Comparison of ENCODE assay signal across 11 cellular contexts in genomic region chr16:67483150-67483549, GRCh38. TPM values are rescaled to one million over a fixed set of nuclear protein-coding genes. Genes with fewer than 3 reads are reported as not detected.
DNase-seq lines count a peak whose midpoint lies in the region; ATAC-seq, FAIRE-seq and TF ChIP-seq lines count a peak whose summit lies in the region.
"Had no signal": no experiment of that assay in that cellular context is flagged by ENCODE, and none has a peak within 500 bp of the region (broad histone marks: within the 10 kb centered on the region; RNA-seq: fewer than 3 reads in every experiment).

A gene with protein sequence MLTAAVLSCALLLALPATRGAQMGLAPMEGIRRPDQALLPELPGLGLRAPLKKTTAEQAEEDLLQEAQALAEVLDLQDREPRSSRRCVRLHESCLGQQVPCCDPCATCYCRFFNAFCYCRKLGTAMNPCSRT (minus strand): TSS chr16:67483547. CDS start chr16:67483398, 149 bp downstream.

- H3K36me3 ChIP-seq in breast epithelium (no peaks in the 10 kb centered on the region), tibial artery (peaks cover 0 to 10% (median 0%) of the 10 kb centered on the region in 3 donors)

- ATAC-seq in A549 (no peak), HG03196 (IDR thresholded peaks at IDR 0.05; ENCODE audit: unreplicated experiment) (no peak), HG02571 (IDR thresholded peaks at IDR 0.05; ENCODE audit: unreplicated experiment) (no peak)
- ATAC-seq in natural killer cell treated with Interleukin-12 subunit alpha and Interleukin-12 subunit beta and Interleukin-15 and Interleukin-18, amount 100 ng/mL, for 72 hours, result no peak
- ATAC-seq: left colon had no signal

- H3K27me3 ChIP-seq in breast epithelium, result no peaks in the 10 kb centered on the region
- H3K27me3 ChIP-seq in tibial artery, result no peaks in the 10 kb centered on the region

- DNase-seq in A549 (ENCODE audit: low read depth in 1 of 2, low spot score in 1 of 2), result no peak
- DNase-seq in HFFc6, result no peak
- DNase-seq in breast epithelium (ENCODE audit: low spot score in 2 of 2), result no peak
- DNase-seq in natural killer cell treated with Interleukin-12 subunit alpha and Interleukin-12 subunit beta and Interleukin-15 and Interleukin-18, amount 100 ng/mL, for 72 hours (ENCODE audit: low spot score), result no peak
- DNase-seq in AG08395 (ENCODE audit: low spot score), result no peak
- no peak for DNase-seq in tibial artery
- DNase-seq: OCI-M1; stimulated activated CD4-positive, alpha-beta T cell treated with anti-CD3 and anti-CD28 coated beads, Interleukin-2, amount 100 ng/mL, for 48 hours had no signal

- H3K27me3 Mint-ChIP-seq in HFFc6 (ENCODE audit: insufficient read depth), result no peaks in the 10 kb centered on the region; the same call in 1 of the 2 replicates
- no peaks in the 10 kb centered on the region for H3K27me3 Mint-ChIP-seq in natural killer cell treated with Interleukin-12 subunit alpha and Interleukin-12 subunit beta and Interleukin-15 and Interleukin-18, amount 100 ng/mL, for 72 hours

- intact Hi-C loops in breast epithelium (cut with DNase I; ENCODE audit: low total_unique reads) (no loop called here), tibial artery (cut with DNase I; ENCODE audit: low total_unique reads) (no loop called here)

- no peak for TF ChIP-seq RAD21 in A549 (conservative IDR thresholded peaks at IDR 0.05 in 1 of 2, IDR thresholded peaks at IDR 0.05 in 1 of 2)

- H3K4me3 ChIP-seq in A549 (no peak within 1 kb of the TSS), breast epithelium (peak within 1 kb of the TSS in 2 of 3 donors; percentile 81 to 85), tibial artery (no peak within 1 kb of the TSS)

- TF ChIP-seq EP300 in A549 (IDR thresholded peaks at IDR 0.05), result no peak

- 94% methylated on average over 3 of the region's 6 CpGs for WGBS in A549 (ENCODE audit: missing lambda C conversion rate)

- TF ChIP-seq POLR2A in A549 (IDR thresholded peaks at IDR 0.05; ENCODE audit: low read length) (no peak), breast epithelium (IDR thresholded peaks at IDR 0.05) (no peak)

- H3K9me3 ChIP-seq in A549 (no peaks in the 10 kb centered on the region), breast epithelium (no peaks in the 10 kb centered on the region), tibial artery (no peaks in the 10 kb centered on the region)

- H3K4me3 Mint-ChIP-seq in HFFc6, result peak within 1 kb of the TSS; percentile 100
- peak within 1 kb of the TSS; percentile 98 for H3K4me3 Mint-ChIP-seq in natural killer cell treated with Interleukin-12 subunit alpha and Interleukin-12 subunit beta and Interleukin-15 and Interleukin-18, amount 100 ng/mL, for 72 hours

- no peak for FAIRE-seq in A549 (lab: Jason Lieb, UNC)

- H3K27ac Mint-ChIP-seq in HFFc6, result no peak within 1 kb of the TSS; the same call in 1 of the 2 replicates
- peak within 1 kb of the TSS; percentile 90 to 99 for H3K27ac Mint-ChIP-seq in natural killer cell treated with Interleukin-12 subunit alpha and Interleukin-12 subunit beta and Interleukin-15 and Interleukin-18, amount 100 ng/mL, for 72 hours

- H3K4me2 ChIP-seq in A549, result peak within 1 kb of the TSS; percentile 91

- no peak for TF ChIP-seq CTCF in A549 (IDR thresholded peaks at IDR 0.05)
- TF ChIP-seq CTCF in HFFc6 (IDR thresholded peaks at IDR 0.05), result no peak
- no peak for TF ChIP-seq CTCF in breast epithelium (IDR thresholded peaks at IDR 0.05)
- no peak for TF ChIP-seq CTCF in tibial artery (IDR thresholded peaks at IDR 0.05)

- POLR2A ChIA-PET in A549 (lab: Yijun Ruan, JAX), result no interaction called here

- peaks cover 51% of the 10 kb centered on the region for H3K4me1 Mint-ChIP-seq in HFFc6 (ENCODE audit: low read depth)
- peaks cover 16 to 25% of the 10 kb centered on the region in 2 donors for H3K4me1 Mint-ChIP-seq in natural killer cell treated with Interleukin-12 subunit alpha and Interleukin-12 subunit beta and Interleukin-15 and Interleukin-18, amount 100 ng/mL, for 72 hours (ENCODE audit: low read depth in 2 of 2)

- H3K27ac ChIP-seq in A549 (peak within 1 kb of the TSS in 1 of 2 experiments; percentile 88; a peak in 1 of 6 replicates), breast epithelium (peak within 1 kb of the TSS; percentile 96 to 98), tibial artery (peak within 1 kb of the TSS in 1 of 2 donors; percentile 87)

- H3K4me1 ChIP-seq in A549 (peaks cover 13% of the 10 kb centered on the region), breast epithelium (peaks cover 9 to 11% of the 10 kb centered on the region in 2 donors), tibial artery (peaks cover 0 to 39% (median 33%) of the 10 kb centered on the region in 4 donors)

- CTCF ChIA-PET in A549 (lab: Yijun Ruan, JAX), result interaction anchor here (1.4 to 8.2 kb wide), 5 partner anchors 9 to 162 kb away, joined by 3 to 117 read pairs (median 76); partner anchors contain the start of gene CARMIL2

- H3K36me3 Mint-ChIP-seq in HFFc6 (ENCODE audit: low read depth), result peaks cover 4% of the 10 kb centered on the region; the same call in 1 of the 2 replicates
- no peaks in the 10 kb centered on the region for H3K36me3 Mint-ChIP-seq in natural killer cell treated with Interleukin-12 subunit alpha and Interleukin-12 subunit beta and Interleukin-15 and Interleukin-18, amount 100 ng/mL, for 72 hours

- H3K9me3 Mint-ChIP-seq in HFFc6, result no peaks in the 10 kb centered on the region
- no peaks in the 10 kb centered on the region for H3K9me3 Mint-ChIP-seq in natural killer cell treated with Interleukin-12 subunit alpha and Interleukin-12 subunit beta and Interleukin-15 and Interleukin-18, amount 100 ng/mL, for 72 hours

TF ChIP-seq in A549, 52 proteins besides CTCF, POLR2A, EP300 and RAD21:
- TF ChIP-seq KDM1A (IDR thresholded peaks at IDR 0.05; ENCODE audit: low read depth), result no peak
- TF ChIP-seq, protein P1, sequence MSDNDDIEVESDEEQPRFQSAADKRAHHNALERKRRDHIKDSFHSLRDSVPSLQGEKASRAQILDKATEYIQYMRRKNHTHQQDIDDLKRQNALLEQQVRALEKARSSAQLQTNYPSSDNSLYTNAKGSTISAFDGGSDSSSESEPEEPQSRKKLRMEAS (IDR thresholded peaks at IDR 0.05), result no peak
- no peak for TF ChIP-seq JUNB (IDR thresholded peaks at IDR 0.05)
- TF ChIP-seq, protein P2, sequence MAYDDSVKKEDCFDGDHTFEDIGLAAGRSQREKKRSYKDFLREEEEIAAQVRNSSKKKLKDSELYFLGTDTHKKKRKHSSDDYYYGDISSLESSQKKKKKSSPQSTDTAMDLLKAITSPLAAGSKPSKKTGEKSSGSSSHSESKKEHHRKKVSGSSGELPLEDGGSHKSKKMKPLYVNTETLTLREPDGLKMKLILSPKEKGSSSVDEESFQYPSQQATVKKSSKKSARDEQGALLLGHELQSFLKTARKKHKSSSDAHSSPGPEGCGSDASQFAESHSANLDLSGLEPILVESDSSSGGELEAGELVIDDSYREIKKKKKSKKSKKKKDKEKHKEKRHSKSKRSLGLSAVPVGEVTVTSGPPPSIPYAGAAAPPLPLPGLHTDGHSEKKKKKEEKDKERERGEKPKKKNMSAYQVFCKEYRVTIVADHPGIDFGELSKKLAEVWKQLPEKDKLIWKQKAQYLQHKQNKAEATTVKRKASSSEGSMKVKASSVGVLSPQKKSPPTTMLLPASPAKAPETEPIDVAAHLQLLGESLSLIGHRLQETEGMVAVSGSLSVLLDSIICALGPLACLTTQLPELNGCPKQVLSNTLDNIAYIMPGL (CRISPR knock-in tag; IDR thresholded peaks at IDR 0.05; ENCODE audit: borderline replicate concordance), result no peak
- TF ChIP-seq, protein P3, sequence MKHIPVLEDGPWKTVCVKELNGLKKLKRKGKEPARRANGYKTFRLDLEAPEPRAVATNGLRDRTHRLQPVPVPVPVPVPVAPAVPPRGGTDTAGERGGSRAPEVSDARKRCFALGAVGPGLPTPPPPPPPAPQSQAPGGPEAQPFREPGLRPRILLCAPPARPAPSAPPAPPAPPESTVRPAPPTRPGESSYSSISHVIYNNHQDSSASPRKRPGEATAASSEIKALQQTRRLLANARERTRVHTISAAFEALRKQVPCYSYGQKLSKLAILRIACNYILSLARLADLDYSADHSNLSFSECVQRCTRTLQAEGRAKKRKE (CRISPR knock-in tag; IDR thresholded peaks at IDR 0.05; ENCODE audit: low read depth), result no peak
- no peak for TF ChIP-seq NFE2L2 (conservative IDR thresholded peaks at IDR 0.05; ENCODE audit: low read length)
- no peak for TF ChIP-seq HOXB13 (CRISPR knock-in tag; IDR thresholded peaks at IDR 0.05; ENCODE audit: low read depth)
- TF ChIP-seq, protein P4, sequence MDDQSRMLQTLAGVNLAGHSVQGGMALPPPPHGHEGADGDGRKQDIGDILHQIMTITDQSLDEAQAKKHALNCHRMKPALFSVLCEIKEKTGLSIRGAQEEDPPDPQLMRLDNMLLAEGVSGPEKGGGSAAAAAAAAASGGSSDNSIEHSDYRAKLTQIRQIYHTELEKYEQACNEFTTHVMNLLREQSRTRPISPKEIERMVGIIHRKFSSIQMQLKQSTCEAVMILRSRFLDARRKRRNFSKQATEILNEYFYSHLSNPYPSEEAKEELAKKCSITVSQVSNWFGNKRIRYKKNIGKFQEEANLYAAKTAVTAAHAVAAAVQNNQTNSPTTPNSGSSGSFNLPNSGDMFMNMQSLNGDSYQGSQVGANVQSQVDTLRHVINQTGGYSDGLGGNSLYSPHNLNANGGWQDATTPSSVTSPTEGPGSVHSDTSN (IDR thresholded peaks at IDR 0.05), result no peak
- TF ChIP-seq TFCP2L1 (CRISPR knock-in tag; IDR thresholded peaks at IDR 0.05), result no peak
- no peak for TF ChIP-seq TP53 (CRISPR knock-in tag; IDR thresholded peaks at IDR 0.05)
- TF ChIP-seq CEBPB (IDR thresholded peaks at IDR 0.05), result no peak
- TF ChIP-seq NR3C1 (IDR thresholded peaks at IDR 0.05), result no peak

RNA-seq across cellular contexts. Expression of the gene that starts here (rescaled TPM):
- not detected in 2 replicates for polyA plus RNA-seq in A549 (2011; rRNA removed)
- polyA plus RNA-seq in A549 (2012; cell fraction: cytosol; rRNA removed), result not detected in 2 replicates
- not detected in 2 replicates for polyA plus RNA-seq in A549 (2012; cell fraction: nucleus; rRNA removed)
- not detected in 3 replicates for polyA plus RNA-seq in A549 (2017; fragmentation: RNase III; extraction: RNeasy Plus Mini Kit Qiagen cat#74134 plus additional on column Dnase treatment)
- not detected in 2 replicates for polyA minus RNA-seq in A549 (2011; rRNA and poly(A)+ RNA removed)
- total RNA-seq in HFFc6 (2021; fragmentation: NEBNext Ultra II Directional; extraction: Animal tissue kit (Norgen Biotek cat#: 25700)), result not detected
- not detected for total RNA-seq in breast epithelium
- total RNA-seq in natural killer cell treated with Interleukin-12 subunit alpha and Interleukin-12 subunit beta and Interleukin-15 and Interleukin-18, amount 100 ng/mL, for 72 hours, result not detected
- total RNA-seq: left colon had no signal

Comparison
In these comparisons a context has a peak if more than half of its experiments do, and no peak if none do; other contexts are left out.
1. H3K4me3 ChIP-seq: peak in breast epithelium (2 of 3); none in A549 (single experiment) and tibial artery (0 of 2).